34 cellular contexts compared by ENCODE assay signal in genomic region chr1:2876846-2877245, GRCh38.
"Had no signal": no experiment of that assay in that cellular context is flagged by ENCODE, and none has a peak within 500 bp of the region (broad histone marks: within the 10 kb centered on the region; RNA-seq: fewer than 3 reads in every experiment).

No MANE protein-coding gene starts in this region.

- H3K27ac ChIP-seq: KMS-11 had no signal

- H3K9ac ChIP-seq: KMS-11 had no signal

- H3K27me3 ChIP-seq: MG63 had no signal

- H3K4me2 ChIP-seq: KMS-11 had no signal

- DNase-seq: Karpas-422, Kasumi-1, MG63, MM.1S, MV-4-11, NCI-H1048, NCI-H1092, NCI-H1092 treated with DMSO at 0.1 percent for 48 hours, NCI-H1105, NCI-H1105 treated with DMSO at 0.1 percent for 48 hours, NCI-H1417, NCI-H1417 treated with DMSO at 0.1 percent for 48 hours, NCI-H1436, NCI-H1436 treated with DMSO at 0.1 percent for 48 hours, NCI-H146, NCI-H1694, NCI-H1694 treated with DMSO at 0.1 percent for 48 hours, NCI-H187, NCI-H187 treated with DMSO at 0.1 percent for 48 hours, NCI-H1930, NCI-H2029, NCI-H2029 treated with DMSO at 0.1 percent for 48 hours, NCI-H2081, NCI-H2081 treated with DMSO at 0.1 percent for 48 hours, NCI-H2107, NCI-H2171, NCI-H2171 treated with DMSO at 0.1 percent for 48 hours, NCI-H2227 treated with DMSO at 0.1 percent for 48 hours, NCI-H226, NCI-H345, NCI-H446, NCI-H446 treated with DMSO at 0.1 percent for 48 hours, NCI-H510A had no signal

- H3K36me3 ChIP-seq: MG63 had no signal

- H3K4me3 ChIP-seq: MG63 had no signal

- H3K9me3 ChIP-seq: MG63 had no signal
